In genomic region chr19:9675358-9675901, GRCh38 we compare ENCODE assay signal across 8 cellular contexts. TPM values are rescaled to one million over a fixed set of nuclear protein-coding genes. Genes with fewer than 3 reads are reported as not detected.
DNase-seq lines count a peak whose midpoint lies in the region; ATAC-seq and TF ChIP-seq lines count a peak whose summit lies in the region.
"Not testable (repeated sequence)": the region's sequence is repeated elsewhere in the genome, so short reads cannot be mapped to it uniquely, and the experiment has no call there.

No MANE protein-coding gene starts in this region.

- TSS peak; percentile 92 for BruUV-seq in HCT116 (replicated peaks; lab: Mats Ljungman, UMichigan)

- H2AFZ ChIP-seq in HCT116 (ENCODE audit: low read depth, low read length, poor library complexity, severe bottlenecking): peak overlapping the region; percentile 31
- H2AFZ ChIP-seq in OCI-LY1 (ENCODE audit: low read length): peak overlapping the region; percentile 65; the same call in 1 of the 2 replicates

- H3K36me3 Mint-ChIP-seq in activated T-cell treated with anti-CD3 and anti-CD28 coated beads, Interleukin-2, amount 50 U/mL, for 72 hours (ENCODE audit: insufficient read depth in 2 of 2): peaks cover 27 to 42% of the 10 kb centered on the region in 2 donors
- H3K36me3 Mint-ChIP-seq in natural killer cell treated with Interleukin-12 subunit alpha and Interleukin-12 subunit beta and Interleukin-15 and Interleukin-18, amount 100 ng/mL, for 72 hours: peaks cover 34% of the 10 kb centered on the region

- H3K4me3 Mint-ChIP-seq in activated T-cell treated with anti-CD3 and anti-CD28 coated beads, Interleukin-2, amount 50 U/mL, for 72 hours: peak overlapping the region; percentile 81 to 85
- H3K4me3 Mint-ChIP-seq in natural killer cell treated with Interleukin-12 subunit alpha and Interleukin-12 subunit beta and Interleukin-15 and Interleukin-18, amount 100 ng/mL, for 72 hours: peak overlapping the region; percentile 95

- TF ChIP-seq CTCF in C4-2B (conservative IDR thresholded peaks at IDR 0.05); HCT116 (IDR thresholded peaks at IDR 0.05 in 2 of 3, conservative IDR thresholded peaks at IDR 0.05 in 1 of 3; ENCODE audit: borderline replicate concordance in 1 of 3, insufficient read depth in 1 of 3, low read depth in 2 of 3, low read length in 2 of 3); OCI-LY1 (IDR thresholded peaks at IDR 0.05; ENCODE audit: low read length): not testable (repeated sequence)
- peak in 2 of 56 donors; percentile 2 to 4 for TF ChIP-seq CTCF in dorsolateral prefrontal cortex (IDR thresholded peaks at IDR 0.05 in 54 of 56, conservative IDR thresholded peaks at IDR 0.05 in 2 of 56; ENCODE audit: low read depth in 1 of 56, partially characterized antibody in 56 of 56)

- not testable (repeated sequence) for H3K27me3 ChIP-seq in HCT116 (ENCODE audit: insufficient read depth, low read length); OCI-LY1 (ENCODE audit: insufficient read depth, low read length); dorsolateral prefrontal cortex; iPS DF 6.9 (ENCODE audit: control insufficient read depth, insufficient read depth, low read length); stomach smooth muscle (ENCODE audit: control insufficient read depth in 1 of 2, insufficient read depth in 2 of 2, low read length in 2 of 2)

- H3K4me2 ChIP-seq in HCT116 (ENCODE audit: low read length) (peak overlapping the region; percentile 85), OCI-LY1 (ENCODE audit: low read length) (peak overlapping the region; percentile 71)

- DNase-seq in HCT116 (ENCODE audit: low read depth, low spot score); activated T-cell treated with anti-CD3 and anti-CD28 coated beads, Interleukin-2, amount 50 U/mL, for 72 hours; natural killer cell treated with Interleukin-12 subunit alpha and Interleukin-12 subunit beta and Interleukin-15 and Interleukin-18, amount 100 ng/mL, for 72 hours (ENCODE audit: low spot score): not testable (repeated sequence)
- peak in 1 of 10 donors; percentile 56 for DNase-seq in dorsolateral prefrontal cortex
- DNase-seq in iPS DF 6.9 (ENCODE audit: low read depth, low spot score): peak; percentile 35

- H3K27ac ChIP-seq in C4-2B (peak overlapping the region; percentile 82), HCT116 (ENCODE audit: low read depth, low read length) (peak overlapping the region; percentile 95), OCI-LY1 (ENCODE audit: low read depth, low read length, poor library complexity, severe bottlenecking) (peak overlapping the region; percentile 61), dorsolateral prefrontal cortex (peak overlapping the region; percentile 67 to 99 (median 96)), stomach smooth muscle (ENCODE audit: low read length) (peak overlapping the region; percentile 98)
- not testable (repeated sequence) for H3K27ac ChIP-seq in iPS DF 6.9 (ENCODE audit: low read length)

- CTCF ChIA-PET in HCT116 (lab: Charles Lee): interaction anchor here (1.1 kb wide), 1 partner anchor 49 kb away, joined by 3 read pairs; no protein-coding TSS in a partner anchor

- peak overlapping the region; percentile 96 for H3K27ac Mint-ChIP-seq in activated T-cell treated with anti-CD3 and anti-CD28 coated beads, Interleukin-2, amount 50 U/mL, for 72 hours
- H3K27ac Mint-ChIP-seq in natural killer cell treated with Interleukin-12 subunit alpha and Interleukin-12 subunit beta and Interleukin-15 and Interleukin-18, amount 100 ng/mL, for 72 hours: peak overlapping the region; percentile 90 to 94

- H3K9ac ChIP-seq in HCT116 (ENCODE audit: low read length) (peak overlapping the region; percentile 78), OCI-LY1 (ENCODE audit: low read length) (peak overlapping the region; percentile 72), stomach smooth muscle (ENCODE audit: low read length in 2 of 2) (peak overlapping the region; percentile 94 to 98)

- intact Hi-C loops in HCT116 (cut with micrococcal nuclease) (loop anchor here (10.0 kb wide), 2 partner anchors 91 to 351 kb away; partner anchors contain the start of genes ZNF121 and ZNF559), dorsolateral prefrontal cortex (cut with DNase I) (loop anchor here (1.0 to 10.0 kb wide), 5 partner anchors 54 to 351 kb away; partner anchors contain the start of genes ZNF121 (in 1 of the 2), ZNF559 (in 1 of the 2), ZNF561 (in 1 of the 2) and ZNF846 (in 1 of the 2))

- TF ChIP-seq POLR2A in HCT116 (IDR thresholded peaks at IDR 0.05; ENCODE audit: borderline replicate concordance, extremely low read depth, insufficient read depth, insufficient read length): not testable (repeated sequence)

- H4K20me1 ChIP-seq in HCT116 (ENCODE audit: insufficient read depth); OCI-LY1 (ENCODE audit: insufficient read depth, low read length): not testable (repeated sequence)

- H3K79me2 ChIP-seq in HCT116 (ENCODE audit: insufficient read depth, low read length): peaks cover 42% of the 10 kb centered on the region
- peaks cover 37% of the 10 kb centered on the region for H3K79me2 ChIP-seq in OCI-LY1 (ENCODE audit: insufficient read depth, low read length)

- H3K36me3 ChIP-seq in HCT116 (ENCODE audit: control insufficient read depth in 1 of 2, insufficient read depth in 2 of 2, low read length in 2 of 2) (peaks cover 5 to 35% of the 10 kb centered on the region in 2 experiments; a peak in 3 of 4 replicates), OCI-LY1 (ENCODE audit: insufficient read depth, low read length) (peaks cover 37% of the 10 kb centered on the region)
- H3K36me3 ChIP-seq in iPS DF 6.9 (ENCODE audit: control insufficient read depth, insufficient read depth, low read length); stomach smooth muscle (ENCODE audit: control insufficient read depth in 2 of 2, insufficient read depth in 2 of 2, low read length in 2 of 2): not testable (repeated sequence)

- H3K9me3 ChIP-seq in HCT116 (ENCODE audit: control insufficient read depth in 1 of 2, insufficient read depth in 1 of 2, low read depth in 1 of 2, low read length in 2 of 2) (peaks cover 18 to 24% of the 10 kb centered on the region in 2 experiments; a peak in 3 of 4 replicates), OCI-LY1 (ENCODE audit: low read length) (peaks cover 19% of the 10 kb centered on the region)
- H3K9me3 ChIP-seq in iPS DF 6.9 (ENCODE audit: control insufficient read depth, insufficient read depth, low read length); stomach smooth muscle (ENCODE audit: control insufficient read depth in 2 of 2, low read length in 2 of 2): not testable (repeated sequence)

- H3K4me1 ChIP-seq in HCT116 (ENCODE audit: control insufficient read depth in 1 of 2, insufficient read depth in 2 of 2, low read length in 2 of 2): peaks cover 2 to 12% of the 10 kb centered on the region in 2 experiments; a peak in 1 of 4 replicates
- not testable (repeated sequence) for H3K4me1 ChIP-seq in OCI-LY1 (ENCODE audit: insufficient read depth, low read length, severe bottlenecking); iPS DF 6.9 (ENCODE audit: control insufficient read depth, insufficient read depth, low read length); stomach smooth muscle (ENCODE audit: control insufficient read depth, insufficient read depth, low read length)

- POLR2A ChIA-PET in HCT116 (lab: Charles Lee): interaction anchor here (0.7 kb wide), 1 partner anchor 62 kb away, joined by 3 read pairs; no protein-coding TSS in a partner anchor

- peak; percentile 87 for ATAC-seq in HCT116
- not testable (repeated sequence) for ATAC-seq in activated T-cell treated with anti-CD3 and anti-CD28 coated beads, Interleukin-2, amount 50 U/mL, for 72 hours (replicated peaks in 1 of 2); natural killer cell treated with Interleukin-12 subunit alpha and Interleukin-12 subunit beta and Interleukin-15 and Interleukin-18, amount 100 ng/mL, for 72 hours

- no CpG with 5 or more reads among the region's 20 CpGs for WGBS in iPS DF 6.9 (ENCODE audit: insufficient coverage, insufficient read length)

- TF ChIP-seq RAD21 in HCT116 (IDR thresholded peaks at IDR 0.05; ENCODE audit: low read depth): not testable (repeated sequence)

- not testable (repeated sequence) for H3K27me3 Mint-ChIP-seq in activated T-cell treated with anti-CD3 and anti-CD28 coated beads, Interleukin-2, amount 50 U/mL, for 72 hours (ENCODE audit: low read depth); natural killer cell treated with Interleukin-12 subunit alpha and Interleukin-12 subunit beta and Interleukin-15 and Interleukin-18, amount 100 ng/mL, for 72 hours

- RAD21 ChIA-PET in HCT116 (lab: Charles Lee; ENCODE audit: low non-redundant PET in 1 of 2, low total read pairs in 2 of 2, uncharacterized antibody in 2 of 2, unreplicated experiment in 2 of 2): not testable (repeated sequence)

- H3K9me2 ChIP-seq in HCT116 (ENCODE audit: insufficient read depth); OCI-LY1 (ENCODE audit: low read depth, low read length): not testable (repeated sequence)

- peaks cover 11 to 24% of the 10 kb centered on the region in 2 donors for H3K9me3 Mint-ChIP-seq in activated T-cell treated with anti-CD3 and anti-CD28 coated beads, Interleukin-2, amount 50 U/mL, for 72 hours
- H3K9me3 Mint-ChIP-seq in natural killer cell treated with Interleukin-12 subunit alpha and Interleukin-12 subunit beta and Interleukin-15 and Interleukin-18, amount 100 ng/mL, for 72 hours: not testable (repeated sequence)

- peaks cover 20% of the 10 kb centered on the region for H3K4me1 Mint-ChIP-seq in activated T-cell treated with anti-CD3 and anti-CD28 coated beads, Interleukin-2, amount 50 U/mL, for 72 hours (ENCODE audit: low read depth)
- H3K4me1 Mint-ChIP-seq in natural killer cell treated with Interleukin-12 subunit alpha and Interleukin-12 subunit beta and Interleukin-15 and Interleukin-18, amount 100 ng/mL, for 72 hours (ENCODE audit: low read depth in 2 of 2): peaks cover 22 to 30% of the 10 kb centered on the region in 2 donors

- H3K4me3 ChIP-seq in HCT116 (replicated peaks in 1 of 2; ENCODE audit: low read depth in 1 of 2, low read length in 2 of 2) (peak overlapping the region; percentile 54 to 72), OCI-LY1 (ENCODE audit: low read depth, low read length, poor library complexity, severe bottlenecking) (peak overlapping the region; percentile 76), dorsolateral prefrontal cortex (peak overlapping the region; percentile 54 to 98 (median 86)), iPS DF 6.9 (ENCODE audit: low read length) (peak overlapping the region; percentile 64; the same call in 1 of the 2 replicates), stomach smooth muscle (ENCODE audit: low read length in 2 of 2) (peak overlapping the region; percentile 93 to 96)

- H3F3A ChIP-seq in OCI-LY1 (ENCODE audit: insufficient read depth, low read length): not testable (repeated sequence)

RNA-seq across cellular contexts. Expression of gene ZNF562, which starts 0.5 kb away (rescaled TPM):
- total RNA-seq in HCT116 (2021; ENCODE audit: unreplicated experiment) (37.8 TPM), dorsolateral prefrontal cortex (10 to 100 TPM; 31.2 to 59.9 (median 44.7) TPM)
- polyA plus RNA-seq in HCT116 (2012): 11.5 and 12.1 TPM in 2 replicates
- total RNA-seq in activated T-cell treated with anti-CD3 and anti-CD28 coated beads, Interleukin-2, amount 50 U/mL, for 72 hours: 10 to 100 TPM; 34.1 to 44.8 TPM
- total RNA-seq in natural killer cell treated with Interleukin-12 subunit alpha and Interleukin-12 subunit beta and Interleukin-15 and Interleukin-18, amount 100 ng/mL, for 72 hours: 10 to 100 TPM; 35.8 to 36.9 TPM

RNA-seq across cellular contexts. Expression of gene ZNF561, which starts 54.4 kb away (rescaled TPM):
- total RNA-seq in HCT116 (2021; ENCODE audit: unreplicated experiment) (31.3 TPM), dorsolateral prefrontal cortex (10 to 100 TPM; 15.0 to 38.5 (median 25.3) TPM)
- polyA plus RNA-seq in HCT116 (2012): 19.5 and 20.2 TPM in 2 replicates
- total RNA-seq in activated T-cell treated with anti-CD3 and anti-CD28 coated beads, Interleukin-2, amount 50 U/mL, for 72 hours: 10 to 100 TPM; 27.6 to 33.6 TPM
- total RNA-seq in natural killer cell treated with Interleukin-12 subunit alpha and Interleukin-12 subunit beta and Interleukin-15 and Interleukin-18, amount 100 ng/mL, for 72 hours: 10 to 100 TPM; 31.3 to 32.5 TPM
